In the genomic region with DNA sequence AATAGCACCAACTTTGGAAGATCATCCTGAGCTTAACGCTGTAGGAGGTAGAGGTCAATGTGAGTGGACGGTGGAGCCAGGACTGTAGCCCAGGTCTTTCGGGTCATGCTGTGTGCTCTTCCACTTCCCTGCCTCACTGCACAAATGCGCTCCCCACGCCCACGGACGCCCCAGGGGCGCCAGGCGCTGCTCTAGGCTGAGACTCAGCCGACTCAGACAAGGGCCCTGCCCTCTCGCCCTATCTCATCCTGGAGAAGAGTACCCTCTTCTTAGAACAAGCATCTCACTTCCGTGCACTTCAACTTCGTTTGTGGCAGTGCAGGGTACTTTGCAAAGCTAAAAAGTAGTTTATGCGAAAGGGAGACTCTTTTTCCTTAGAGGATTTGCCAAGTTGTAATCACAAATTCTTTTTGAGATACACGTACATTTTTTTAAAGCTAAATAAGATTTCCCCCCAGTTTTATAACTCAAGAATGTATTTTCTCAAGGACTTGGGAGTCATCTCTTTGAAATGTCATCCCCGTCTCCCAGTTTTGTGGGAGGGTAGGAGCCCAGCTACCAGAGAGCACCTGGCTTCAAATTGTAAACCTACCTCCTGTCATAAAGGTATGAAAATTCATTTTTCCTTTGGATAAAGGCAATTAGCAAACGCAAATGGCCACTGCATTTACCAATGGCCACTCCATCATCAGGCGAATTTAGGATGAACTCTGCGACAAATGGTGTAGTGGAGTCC, we compare ENCODE assay signal across 13 cellular contexts. TPM values are rescaled to one million over a fixed set of nuclear protein-coding genes. Genes with fewer than 3 reads are reported as not detected.
A peak's percentile ranks its signal among the peaks of the same experiment; 100 is the strongest.
DNase-seq lines count a peak whose midpoint lies in the region; ATAC-seq, FAIRE-seq and TF ChIP-seq lines count a peak whose summit lies in the region.
"Had no signal": no experiment of that assay in that cellular context is flagged by ENCODE, and none has a peak within 500 bp of the region (broad histone marks: within the 10 kb centered on the region; RNA-seq: fewer than 3 reads in every experiment).

No MANE protein-coding gene starts in this region.

- peaks cover 22% of the 10 kb centered on the region for H3K79me2 ChIP-seq in endothelial cell of umbilical vein (ENCODE audit: control insufficient read depth, insufficient read depth, low read length)

- no peaks in the 10 kb centered on the region for H3K9me1 ChIP-seq in endothelial cell of umbilical vein (replicated peaks; ENCODE audit: control insufficient read depth, extremely low read depth, insufficient read depth, low read length)

- POLR2A ChIA-PET in T-cell (lab: Charles Lee) = no interaction called here
- POLR2A ChIA-PET in endothelial cell of umbilical vein (lab: Charles Lee) = interaction anchor here (0.9 kb wide), 1 partner anchor 30 kb away, joined by 3 read pairs; the partner anchor contains the start of gene AFG3L2

- H3K4me3 ChIP-seq in endothelial cell of umbilical vein (replicated peaks in 1 of 3; ENCODE audit: insufficient read depth in 1 of 3, low read depth in 1 of 3, low read length in 3 of 3) = no peak overlapping the region

- H3K9me3 ChIP-seq in endothelial cell of umbilical vein (replicated peaks; ENCODE audit: control insufficient read depth, insufficient read depth, low read length) = no peaks in the 10 kb centered on the region
- H3K9me3 ChIP-seq: heart right ventricle, prostate gland, tibial artery had no signal

- H3K27ac Mint-ChIP-seq in T-cell = no peak overlapping the region

- DNase-seq in activated naive CD4-positive, alpha-beta T cell treated with Interleukin-2 at 50 U/mL for 16 hours = peak; percentile 11
- no peak for DNase-seq in activated naive CD4-positive, alpha-beta T cell treated with anti-CD3 and anti-CD28 coated beads, Interleukin-2, amount 50 U/mL, for 16 hours
- DNase-seq in T-cell (no peak), endothelial cell of umbilical vein (ENCODE audit: low read depth, low spot score) (no peak), NCI-H2227 (lab: John Stamatoyannopoulos, UW; ENCODE audit: unreplicated experiment) (no peak)
- DNase-seq: amniotic stem cell, GF-D8, heart right ventricle, tibial artery had no signal

- peaks cover 10 to 23% (median 21%) of the 10 kb centered on the region in 3 donors for H3K4me1 Mint-ChIP-seq in T-cell

- H3K27me3 ChIP-seq in endothelial cell of umbilical vein (ENCODE audit: control insufficient read depth in 2 of 2, insufficient read depth in 2 of 2, low read length in 2 of 2) = peaks cover 11 to 13% of the 10 kb centered on the region in 2 experiments
- H3K27me3 ChIP-seq: tibial artery had no signal

- peak overlapping the region; percentile 47 to 81 (median 80) for H3K4me3 Mint-ChIP-seq in T-cell

- no peaks in the 10 kb centered on the region for H3K36me3 Mint-ChIP-seq in T-cell

- peaks cover 17% of the 10 kb centered on the region for H3K4me1 ChIP-seq in endothelial cell of umbilical vein (ENCODE audit: control insufficient read depth, extremely low read depth, insufficient read depth, low read length)
- H3K4me1 ChIP-seq: prostate gland had no signal

- intact Hi-C loops in endothelial cell of umbilical vein (cut with micrococcal nuclease) = loop anchor here (1.0 kb wide), 1 partner anchor 252 kb away; the partner anchor contains the start of gene SPIRE1

- H3K9ac ChIP-seq in endothelial cell of umbilical vein (replicated peaks; ENCODE audit: extremely low read depth, insufficient read depth, low read length) = no peak overlapping the region

- H2AFZ ChIP-seq in endothelial cell of umbilical vein (ENCODE audit: low read depth, low read length) = no peak overlapping the region

- no peaks in the 10 kb centered on the region for H4K20me1 ChIP-seq in endothelial cell of umbilical vein (replicated peaks; ENCODE audit: control insufficient read depth, extremely low read depth, insufficient read depth, low read length)

- TF ChIP-seq POLR2A in endothelial cell of umbilical vein (IDR thresholded peaks at IDR 0.05; ENCODE audit: low read depth, low read length) = no peak

- H3K27ac ChIP-seq in endothelial cell of umbilical vein (ENCODE audit: insufficient read depth, low read depth, low read length) (no peak overlapping the region), temporal lobe (ENCODE audit: low read depth, low read length) (peak overlapping the region; percentile 38)

- no peak overlapping the region for H3K4me2 ChIP-seq in endothelial cell of umbilical vein (ENCODE audit: insufficient read depth, low read length)

- no peak for TF ChIP-seq CTCF in endothelial cell of umbilical vein (IDR thresholded peaks at IDR 0.05; ENCODE audit: extremely low read depth in 1 of 2, insufficient read depth in 1 of 2, low read depth in 1 of 2, low read length in 2 of 2)

- no peak for FAIRE-seq in endothelial cell of umbilical vein (lab: Jason Lieb, UNC)

- peaks cover 29 to 38% of the 10 kb centered on the region in 2 donors for H3K27me3 Mint-ChIP-seq in T-cell

- H3K9me3 Mint-ChIP-seq in T-cell = no peaks in the 10 kb centered on the region

- BruUV-seq in endothelial cell of umbilical vein (replicated peaks; lab: Mats Ljungman, UMichigan) = no TSS peak

- CTCF ChIA-PET in T-cell (lab: Charles Lee) = no interaction called here
- CTCF ChIA-PET in endothelial cell of umbilical vein (lab: Charles Lee) = interaction anchor here (1.0 to 1.5 kb wide), 2 partner anchors 14 to 17 kb away, joined by 3 to 5 read pairs; no protein-coding TSS in a partner anchor

- no peak for ATAC-seq in T-cell (replicated peaks in 1 of 4)
- no peak for ATAC-seq in GM19324 (IDR thresholded peaks at IDR 0.05; ENCODE audit: low FRiP score, unreplicated experiment)
- no peak for ATAC-seq in HG03442 (IDR thresholded peaks at IDR 0.05; ENCODE audit: unreplicated experiment)

- dilution Hi-C loops in endothelial cell of umbilical vein (cut with MboI; ENCODE audit: extremely low pct_ligation_motif_present, low sequenced_read_pairs) = no loop called here

- H3K36me3 ChIP-seq in endothelial cell of umbilical vein (ENCODE audit: control insufficient read depth in 2 of 2, extremely low read depth in 1 of 2, insufficient read depth in 2 of 2, low read length in 2 of 2) = no peaks in the 10 kb centered on the region
- H3K36me3 ChIP-seq: heart right ventricle, prostate gland, tibial artery had no signal

TF ChIP-seq in endothelial cell of umbilical vein, 7 proteins besides CTCF, POLR2A, EP300 and RAD21:
- TF ChIP-seq POLR2AphosphoS5 (IDR thresholded peaks at IDR 0.05; ENCODE audit: insufficient read depth, low read depth, low read length) (no peak), GATA2 (IDR thresholded peaks at IDR 0.05; ENCODE audit: insufficient read depth, insufficient read length, low read depth, low read length) (no peak), EZH2 (IDR thresholded peaks at IDR 0.05; ENCODE audit: borderline replicate concordance, low read depth, low read length, severe bottlenecking) (peak; percentile 40)

RNA-seq across cellular contexts. Expression of gene PRELID3A, which starts 1.2 kb away (rescaled TPM):
- total RNA-seq in T-cell (1 to 10 TPM in 4 of 5 donors, not detected in 1; 1.0 to 1.9 (median 1.2) TPM), endothelial cell of umbilical vein (8.6 and 10.7 TPM in 2 replicates), temporal lobe (4.2 TPM)
- 4.3 and 5.1 TPM in 2 replicates for polyA plus RNA-seq in endothelial cell of umbilical vein
- 6.7 and 7.2 TPM in 2 replicates for polyA plus RNA-seq in endothelial cell of umbilical vein (2011; cell fraction: cytosol; rRNA removed)
- polyA plus RNA-seq in endothelial cell of umbilical vein (2011; cell fraction: nucleus; rRNA removed) = 26.0 and 32.8 TPM in 2 replicates
- polyA plus RNA-seq in endothelial cell of umbilical vein (2012) = 4.1 and 6.9 TPM in 2 replicates
- polyA minus RNA-seq in endothelial cell of umbilical vein = 1.0 and 3.9 TPM in 2 replicates
- 1.9 TPM for polyA minus RNA-seq in endothelial cell of umbilical vein (2011; cell fraction: cytosol; rRNA and poly(A)+ RNA removed)
- 4.2 and 5.0 TPM in 2 replicates for polyA minus RNA-seq in endothelial cell of umbilical vein (2011; cell fraction: nucleus; rRNA and poly(A)+ RNA removed)

RNA-seq across cellular contexts. Expression of gene AFG3L2, which starts 29.5 kb away (rescaled TPM):
- 10 to 100 TPM; 30.6 to 37.4 (median 36.3) TPM for total RNA-seq in T-cell
- 40.6 and 42.4 TPM in 2 replicates for total RNA-seq in endothelial cell of umbilical vein
- 15.5 and 19.3 TPM in 2 replicates for polyA plus RNA-seq in endothelial cell of umbilical vein
- 25.8 and 29.6 TPM in 2 replicates for polyA plus RNA-seq in endothelial cell of umbilical vein (2011; cell fraction: cytosol; rRNA removed)
- polyA plus RNA-seq in endothelial cell of umbilical vein (2011; cell fraction: nucleus; rRNA removed) = 25.6 and 35.2 TPM in 2 replicates
- 31.8 and 43.8 TPM in 2 replicates for polyA plus RNA-seq in endothelial cell of umbilical vein (2012)
- polyA minus RNA-seq in endothelial cell of umbilical vein = 19.1 and 25.4 TPM in 2 replicates
- polyA minus RNA-seq in endothelial cell of umbilical vein (2011; cell fraction: cytosol; rRNA and poly(A)+ RNA removed) = 44.7 TPM
- polyA minus RNA-seq in endothelial cell of umbilical vein (2011; cell fraction: nucleus; rRNA and poly(A)+ RNA removed) = 20.2 and 25.4 TPM in 2 replicates
- total RNA-seq in temporal lobe = 29.0 TPM
